12 cellular contexts compared by ENCODE assay signal in the genomic region with DNA sequence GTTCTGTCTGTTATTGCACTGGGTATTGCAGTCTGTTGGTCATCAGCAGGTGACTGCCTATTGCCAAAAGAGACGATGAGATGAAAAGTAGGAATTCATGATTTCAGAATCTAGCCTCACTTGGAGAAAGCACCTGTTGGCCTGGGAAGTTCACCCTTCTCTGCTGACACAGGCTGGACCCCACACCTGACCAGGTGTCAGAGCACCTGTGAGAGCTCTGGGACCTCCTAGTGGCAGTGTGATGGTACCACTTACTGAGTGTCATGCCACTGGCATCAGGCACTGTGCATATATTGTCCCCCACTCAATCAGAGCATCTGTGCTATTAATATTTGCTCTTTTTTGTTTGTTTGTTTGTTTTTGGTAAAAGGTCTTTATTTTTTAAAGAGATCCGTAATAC.
DNase-seq lines count a peak whose midpoint lies in the region; ATAC-seq and TF ChIP-seq lines count a peak whose summit lies in the region.
"Had no signal": no experiment of that assay in that cellular context is flagged by ENCODE, and none has a peak within 500 bp of the region (broad histone marks: within the 10 kb centered on the region; RNA-seq: fewer than 3 reads in every experiment).

No MANE protein-coding gene starts in this region.

- H3K79me2 ChIP-seq in GM23338 (replicated peaks; ENCODE audit: insufficient read depth), result peaks cover 99% of the 10 kb centered on the region

- H3K27ac ChIP-seq in GM23338 (ENCODE audit: low read depth), result no peak overlapping the region

- H2AFZ ChIP-seq in GM23338, result no peak overlapping the region

- H3K27ac Mint-ChIP-seq in Calu3 (ENCODE audit: unreplicated experiment) (peak overlapping the region; percentile 81), GM23338 (no peak overlapping the region), memory B cell (peak overlapping the region; percentile 93)
- H3K27ac Mint-ChIP-seq in activated naive CD8-positive, alpha-beta T cell, result peak overlapping the region; percentile 98

- H3K27me3 Mint-ChIP-seq in Calu3 (ENCODE audit: unreplicated experiment) (no peaks in the 10 kb centered on the region), GM23338 (ENCODE audit: insufficient read depth, low read depth, poor library complexity) (peaks cover 5% of the 10 kb centered on the region), memory B cell (no peaks in the 10 kb centered on the region)
- H3K27me3 Mint-ChIP-seq in activated naive CD8-positive, alpha-beta T cell, result no peaks in the 10 kb centered on the region

- H3K4me1 Mint-ChIP-seq in Calu3 (ENCODE audit: low read depth, unreplicated experiment) (peaks cover 80% of the 10 kb centered on the region), GM23338 (peaks cover 51% of the 10 kb centered on the region), memory B cell (peaks cover 60% of the 10 kb centered on the region)
- H3K4me1 Mint-ChIP-seq in activated naive CD8-positive, alpha-beta T cell (ENCODE audit: low read depth), result peaks cover 94% of the 10 kb centered on the region

- H3K36me3 Mint-ChIP-seq in Calu3 (ENCODE audit: insufficient read depth, unreplicated experiment), result peaks cover 39% of the 10 kb centered on the region
- H3K36me3 Mint-ChIP-seq in GM23338 (ENCODE audit: low read depth), result no peaks in the 10 kb centered on the region
- H3K36me3 Mint-ChIP-seq in activated naive CD8-positive, alpha-beta T cell, result no peaks in the 10 kb centered on the region
- H3K36me3 Mint-ChIP-seq in memory B cell, result peaks cover 3% of the 10 kb centered on the region

- no peaks in the 10 kb centered on the region for H3K9me2 ChIP-seq in GM23338 (ENCODE audit: insufficient read depth)

- H3F3A ChIP-seq in GM23338 (replicated peaks; ENCODE audit: low read depth), result no peaks in the 10 kb centered on the region

- TF ChIP-seq CTCF in Calu3 (IDR thresholded peaks at IDR 0.05; ENCODE audit: unreplicated experiment) (peak; percentile 24), GM23338 (conservative IDR thresholded peaks at IDR 0.05; ENCODE audit: low read depth in 2 of 2) (peak; percentile 38 to 56; a peak in 3 of 4 replicates)

- peak; percentile 70 for ATAC-seq in GM23338
- no peak for ATAC-seq in memory B cell (ENCODE audit: low read depth)
- ATAC-seq in GM19328 (IDR thresholded peaks at IDR 0.05; ENCODE audit: unreplicated experiment), result no peak

- H3K9me3 Mint-ChIP-seq in Calu3 (ENCODE audit: low read depth, unreplicated experiment) (no peaks in the 10 kb centered on the region), GM23338 (no peaks in the 10 kb centered on the region), memory B cell (no peaks in the 10 kb centered on the region)
- no peaks in the 10 kb centered on the region for H3K9me3 Mint-ChIP-seq in activated naive CD8-positive, alpha-beta T cell (ENCODE audit: low read depth)

- intact Hi-C loops in Calu3 (cut with micrococcal nuclease; ENCODE audit: unreplicated experiment), result no loop called here

- CTCF ChIA-PET in Calu3 (lab: Charles Lee), result interaction anchor here (0.6 to 3.0 kb wide), 4 partner anchors 8 to 69 kb away, joined by 3 to 14 read pairs (median 4); no protein-coding TSS in a partner anchor

- no peaks in the 10 kb centered on the region for H3K27me3 ChIP-seq in GM23338 (ENCODE audit: insufficient read depth)
- H3K27me3 ChIP-seq: suprapubic skin had no signal

- no peaks in the 10 kb centered on the region for H3K36me3 ChIP-seq in GM23338 (ENCODE audit: insufficient read depth)
- H3K36me3 ChIP-seq: suprapubic skin had no signal

- no peak overlapping the region for H3K4me3 Mint-ChIP-seq in Calu3 (ENCODE audit: low read depth, unreplicated experiment)
- no peak overlapping the region for H3K4me3 Mint-ChIP-seq in GM23338
- peak overlapping the region; percentile 63 for H3K4me3 Mint-ChIP-seq in activated naive CD8-positive, alpha-beta T cell
- no peak overlapping the region for H3K4me3 Mint-ChIP-seq in memory B cell

- no TSS peak for BruUV-seq in Calu3 (replicated peaks; lab: Mats Ljungman, UMichigan)

- no peak overlapping the region for H3K4me2 ChIP-seq in GM23338

- DNase-seq in Calu3, result peak; percentile 56
- DNase-seq in GM23338 (ENCODE audit: low spot score), result no peak
- DNase-seq in memory B cell (ENCODE audit: low spot score in 2 of 2), result no peak
- DNase-seq in NCI-H128 (lab: John Stamatoyannopoulos, UW; ENCODE audit: unreplicated experiment), result no peak
- DNase-seq in hepatic stellate cell (ENCODE audit: low spot score), result no peak
- DNase-seq: activated naive CD4-positive, alpha-beta T cell treated with anti-CD3 and anti-CD28 coated beads, Interleukin-2, amount 50 U/mL, for 16 hours; mesendoderm; NCI-H1105; T1000 had no signal

- peaks cover 17% of the 10 kb centered on the region; the same call in 1 of the 2 replicates for H4K20me1 ChIP-seq in GM23338 (replicated peaks; ENCODE audit: insufficient read depth)

- H3K4me1 ChIP-seq in GM23338 (ENCODE audit: insufficient read depth), result peaks cover 35% of the 10 kb centered on the region

- H3K4me3 ChIP-seq in GM23338, result no peak overlapping the region
- H3K4me3 ChIP-seq: suprapubic skin had no signal

TF ChIP-seq in GM23338, 12 proteins besides CTCF, POLR2A, EP300 and RAD21:
- no peak for TF ChIP-seq CREB1 (CRISPR knock-in tag; IDR thresholded peaks at IDR 0.05; ENCODE audit: low read depth)
- no peak for TF ChIP-seq NANOG (IDR thresholded peaks at IDR 0.05; ENCODE audit: borderline replicate concordance)
